In the genomic region with DNA sequence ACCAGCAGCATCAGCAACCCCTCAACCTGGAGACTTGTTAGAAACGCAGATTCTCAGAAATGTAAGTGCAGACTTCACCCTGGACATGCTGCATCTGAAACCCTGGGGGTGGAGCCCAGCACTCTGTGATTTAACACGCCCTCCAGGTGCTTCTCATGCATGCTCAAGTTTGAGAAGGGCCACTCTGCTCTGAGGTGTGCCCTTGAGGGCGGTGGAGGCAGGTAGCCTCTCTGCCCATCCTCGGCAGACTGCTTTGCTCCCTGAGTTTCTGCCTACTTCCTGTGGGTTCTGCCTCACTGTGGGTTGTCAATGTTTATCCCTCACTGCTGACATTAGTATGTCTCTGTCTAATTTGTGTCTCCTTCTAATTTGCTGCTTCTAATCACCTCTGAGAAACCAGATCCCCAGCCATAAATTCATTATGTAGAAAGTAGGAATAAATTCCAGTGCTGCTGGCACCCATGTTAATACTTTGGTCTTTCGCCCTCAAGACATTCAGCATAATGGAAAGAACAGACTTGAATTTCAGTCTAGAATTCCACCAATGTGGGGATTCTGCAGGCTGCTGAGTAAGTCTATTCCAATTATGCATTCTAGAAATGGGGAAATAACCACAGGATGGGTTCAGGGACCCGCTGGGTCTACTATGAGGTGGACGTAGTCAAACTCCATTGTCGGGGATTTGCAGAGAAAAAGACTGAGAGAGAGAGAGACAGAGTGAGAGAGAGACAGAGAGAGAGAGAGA, we compare ENCODE assay signal across 1 cellular context.
TF ChIP-seq lines count a peak whose summit lies in the region.

No MANE protein-coding gene starts in this region.

TF ChIP-seq in GM23338, 12 proteins besides CTCF, POLR2A, EP300 and RAD21 (continued from another document):
- TF ChIP-seq, protein P1, sequence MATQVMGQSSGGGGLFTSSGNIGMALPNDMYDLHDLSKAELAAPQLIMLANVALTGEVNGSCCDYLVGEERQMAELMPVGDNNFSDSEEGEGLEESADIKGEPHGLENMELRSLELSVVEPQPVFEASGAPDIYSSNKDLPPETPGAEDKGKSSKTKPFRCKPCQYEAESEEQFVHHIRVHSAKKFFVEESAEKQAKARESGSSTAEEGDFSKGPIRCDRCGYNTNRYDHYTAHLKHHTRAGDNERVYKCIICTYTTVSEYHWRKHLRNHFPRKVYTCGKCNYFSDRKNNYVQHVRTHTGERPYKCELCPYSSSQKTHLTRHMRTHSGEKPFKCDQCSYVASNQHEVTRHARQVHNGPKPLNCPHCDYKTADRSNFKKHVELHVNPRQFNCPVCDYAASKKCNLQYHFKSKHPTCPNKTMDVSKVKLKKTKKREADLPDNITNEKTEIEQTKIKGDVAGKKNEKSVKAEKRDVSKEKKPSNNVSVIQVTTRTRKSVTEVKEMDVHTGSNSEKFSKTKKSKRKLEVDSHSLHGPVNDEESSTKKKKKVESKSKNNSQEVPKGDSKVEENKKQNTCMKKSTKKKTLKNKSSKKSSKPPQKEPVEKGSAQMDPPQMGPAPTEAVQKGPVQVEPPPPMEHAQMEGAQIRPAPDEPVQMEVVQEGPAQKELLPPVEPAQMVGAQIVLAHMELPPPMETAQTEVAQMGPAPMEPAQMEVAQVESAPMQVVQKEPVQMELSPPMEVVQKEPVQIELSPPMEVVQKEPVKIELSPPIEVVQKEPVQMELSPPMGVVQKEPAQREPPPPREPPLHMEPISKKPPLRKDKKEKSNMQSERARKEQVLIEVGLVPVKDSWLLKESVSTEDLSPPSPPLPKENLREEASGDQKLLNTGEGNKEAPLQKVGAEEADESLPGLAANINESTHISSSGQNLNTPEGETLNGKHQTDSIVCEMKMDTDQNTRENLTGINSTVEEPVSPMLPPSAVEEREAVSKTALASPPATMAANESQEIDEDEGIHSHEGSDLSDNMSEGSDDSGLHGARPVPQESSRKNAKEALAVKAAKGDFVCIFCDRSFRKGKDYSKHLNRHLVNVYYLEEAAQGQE (IDR thresholded peaks at IDR 0.05; ENCODE audit: unreplicated experiment), result no peak
